16 cellular contexts compared by ENCODE assay signal in genomic region chr7:18547509-18548187, GRCh38. TPM values are rescaled to one million over a fixed set of nuclear protein-coding genes. Genes with fewer than 3 reads are reported as not detected.
A peak's percentile ranks its signal among the peaks of the same experiment; 100 is the strongest.
DNase-seq lines count a peak whose midpoint lies in the region; ATAC-seq and TF ChIP-seq lines count a peak whose summit lies in the region.
"Had no signal": no experiment of that assay in that cellular context is flagged by ENCODE, and none has a peak within 500 bp of the region (broad histone marks: within the 10 kb centered on the region; RNA-seq: fewer than 3 reads in every experiment).

No MANE protein-coding gene starts in this region.

- H3K36me3 ChIP-seq in A673 (ENCODE audit: insufficient read depth, low read length, poor library complexity, severe bottlenecking), result no peaks in the 10 kb centered on the region
- H3K36me3 ChIP-seq: ascending aorta, vagina had no signal

- no peak overlapping the region for H3K4me3 Mint-ChIP-seq in HFFc6
- H3K4me3 Mint-ChIP-seq in activated CD4-positive, alpha-beta T cell treated with anti-CD3 and anti-CD28 coated beads, Interleukin-2, amount 10 ng/mL, durations not matched to agents 24 days and 14 days, result no peak overlapping the region
- H3K4me3 Mint-ChIP-seq: activated CD8-positive, alpha-beta T cell treated with anti-CD3 and anti-CD28 coated beads, Interleukin-2, amount 10 ng/mL, durations not matched to agents 7 days and 5 days had no signal

- peak; percentile 88 for DNase-seq in A673 (ENCODE audit: low spot score)
- no peak for DNase-seq in HFFc6
- no peak for DNase-seq in activated gamma-delta T cell treated with Interleukin-2 at 50 U/mL for 16 hours
- DNase-seq in NCI-H524 (lab: John Stamatoyannopoulos, UW), result no peak
- DNase-seq in activated CD4-positive, alpha-beta T cell treated with anti-CD3 and anti-CD28 coated beads, Interleukin-2, amount 10 ng/mL, durations not matched to agents 24 days and 14 days, result no peak
- DNase-seq: activated CD8-positive, alpha-beta T cell treated with anti-CD3 and anti-CD28 coated beads, Interleukin-2, amount 10 ng/mL, durations not matched to agents 7 days and 5 days; cortex of kidney; erythroblast; mesenchymal stem cell; stimulated activated naive CD8-positive, alpha-beta T cell treated with anti-CD3 and anti-CD28 coated beads, Interleukin-15, Interleukin-2, amounts not matched to agents 100 U/mL and 50 U/mL, for 24 hours had no signal

- H3K27ac Mint-ChIP-seq in HFFc6, result no peak overlapping the region
- H3K27ac Mint-ChIP-seq in activated CD4-positive, alpha-beta T cell treated with anti-CD3 and anti-CD28 coated beads, Interleukin-2, amount 10 ng/mL, durations not matched to agents 24 days and 14 days, result no peak overlapping the region
- H3K27ac Mint-ChIP-seq: activated CD8-positive, alpha-beta T cell treated with anti-CD3 and anti-CD28 coated beads, Interleukin-2, amount 10 ng/mL, durations not matched to agents 7 days and 5 days had no signal

- peaks cover 39% of the 10 kb centered on the region for H3K4me1 Mint-ChIP-seq in HFFc6 (ENCODE audit: low read depth)
- H3K4me1 Mint-ChIP-seq in activated CD4-positive, alpha-beta T cell treated with anti-CD3 and anti-CD28 coated beads, Interleukin-2, amount 10 ng/mL, durations not matched to agents 24 days and 14 days, result no peaks in the 10 kb centered on the region

- POLR2A ChIA-PET in A673 (lab: Charles Lee; ENCODE audit: low non-redundant PET), result no interaction called here

- H3K4me3 ChIP-seq in A673 (ENCODE audit: low read depth, low read length, poor library complexity, severe bottlenecking), result no peak overlapping the region
- H3K4me3 ChIP-seq: A549, ascending aorta, vagina had no signal

- H3K36me3 Mint-ChIP-seq in HFFc6 (ENCODE audit: low read depth), result peaks cover 42% of the 10 kb centered on the region
- H3K36me3 Mint-ChIP-seq in activated CD4-positive, alpha-beta T cell treated with anti-CD3 and anti-CD28 coated beads, Interleukin-2, amount 10 ng/mL, durations not matched to agents 24 days and 14 days (ENCODE audit: low read depth), result no peaks in the 10 kb centered on the region

- H3K4me1 ChIP-seq in A673 (ENCODE audit: insufficient read depth, low read length, poor library complexity, severe bottlenecking), result peaks cover 34% of the 10 kb centered on the region
- H3K4me1 ChIP-seq: A549, vagina had no signal

- no peaks in the 10 kb centered on the region for H3K9me3 Mint-ChIP-seq in HFFc6
- no peaks in the 10 kb centered on the region for H3K9me3 Mint-ChIP-seq in activated CD4-positive, alpha-beta T cell treated with anti-CD3 and anti-CD28 coated beads, Interleukin-2, amount 10 ng/mL, durations not matched to agents 24 days and 14 days

- TF ChIP-seq CTCF in A673 (conservative IDR thresholded peaks at IDR 0.05; ENCODE audit: low read depth, low read length) (no peak), HFFc6 (IDR thresholded peaks at IDR 0.05) (no peak)

- H3K9me3 ChIP-seq in A673 (ENCODE audit: low read depth, low read length, poor library complexity, severe bottlenecking), result no peaks in the 10 kb centered on the region
- H3K9me3 ChIP-seq: A549, ascending aorta, vagina had no signal

- BruUV-seq in A673 (replicated peaks; lab: Mats Ljungman, UMichigan), result no TSS peak

- H3K27me3 Mint-ChIP-seq in HFFc6 (ENCODE audit: insufficient read depth), result 0 out of 2 replicates have a peak, but pooled peaks cover 3% of the 10 kb centered on the region
- H3K27me3 Mint-ChIP-seq in activated CD4-positive, alpha-beta T cell treated with anti-CD3 and anti-CD28 coated beads, Interleukin-2, amount 10 ng/mL, durations not matched to agents 24 days and 14 days, result no peaks in the 10 kb centered on the region

- intact Hi-C loops in A673 (cut with micrococcal nuclease; ENCODE audit: unreplicated experiment), result no loop called here
- intact Hi-C loops in activated CD4-positive, alpha-beta T cell treated with anti-CD3 and anti-CD28 coated beads, Interleukin-2, amount 10 ng/mL, durations not matched to agents 24 days and 14 days (cut with micrococcal nuclease), result no loop called here

- no peaks in the 10 kb centered on the region for H3K27me3 ChIP-seq in A673 (replicated peaks; ENCODE audit: insufficient read depth, low read depth, low read length, poor library complexity)
- H3K27me3 ChIP-seq: ascending aorta, vagina had no signal

- peak; percentile 66 for ATAC-seq in GM19023 (IDR thresholded peaks at IDR 0.05; ENCODE audit: unreplicated experiment)
- ATAC-seq in HG02610 (IDR thresholded peaks at IDR 0.05; ENCODE audit: unreplicated experiment), result peak; percentile 57
- ATAC-seq in HG03378 (IDR thresholded peaks at IDR 0.05; ENCODE audit: unreplicated experiment), result peak; percentile 70
- ATAC-seq: A549; activated CD8-positive, alpha-beta T cell treated with anti-CD3 and anti-CD28 coated beads, Interleukin-2, amount 10 ng/mL, durations not matched to agents 7 days and 5 days; stimulated activated naive CD8-positive, alpha-beta T cell treated with anti-CD3 and anti-CD28 coated beads, Interleukin-15, Interleukin-2, amounts not matched to agents 100 U/mL and 50 U/mL, for 24 hours had no signal

- peak overlapping the region; percentile 90 for H3K27ac ChIP-seq in A673 (ENCODE audit: low read depth, low read length, poor library complexity, severe bottlenecking)
- H3K27ac ChIP-seq: A549, vagina had no signal

- CTCF ChIA-PET in A673 (lab: Charles Lee), result interaction anchor here (0.6 kb wide), 1 partner anchor 118 kb away, joined by 3 read pairs; no protein-coding TSS in a partner anchor

RNA-seq across cellular contexts. Expression of gene HDAC9, which starts 52.1 kb away (rescaled TPM):
- 28.3 and 31.9 TPM in 2 replicates for total RNA-seq in A673 (2021)
- total RNA-seq in HFFc6 (2021; fragmentation: NEBNext Ultra II Directional; extraction: Animal tissue kit (Norgen Biotek cat#: 25700)), result 10 to 100 TPM; 11.5 to 29.2 (median 13.2) TPM
- total RNA-seq in activated CD4-positive, alpha-beta T cell treated with anti-CD3 and anti-CD28 coated beads, Interleukin-2, amount 10 ng/mL, durations not matched to agents 24 days and 14 days, result 2.9 and 3.0 TPM in 2 replicates
